Comparison of ENCODE assay signal across 8 cellular contexts in genomic region chr22:43346521-43346929, GRCh38. TPM values are rescaled to one million over a fixed set of nuclear protein-coding genes. Genes with fewer than 3 reads are reported as not detected.
DNase-seq lines count a peak whose midpoint lies in the region; ATAC-seq, FAIRE-seq and TF ChIP-seq lines count a peak whose summit lies in the region.

No MANE protein-coding gene starts in this region.

- peak; percentile 23 for FAIRE-seq in HTR-8/SVneo (lab: Jason Lieb, UNC)

- no peaks in the 10 kb centered on the region for H3K9me3 Mint-ChIP-seq in activated naive CD8-positive, alpha-beta T cell treated with anti-CD3 and anti-CD28 coated beads for 36 hours

- no peak overlapping the region for H3K27ac Mint-ChIP-seq in activated naive CD8-positive, alpha-beta T cell treated with anti-CD3 and anti-CD28 coated beads for 36 hours

- peaks cover 4% of the 10 kb centered on the region for H3K4me1 Mint-ChIP-seq in activated naive CD8-positive, alpha-beta T cell treated with anti-CD3 and anti-CD28 coated beads for 36 hours

- no peaks in the 10 kb centered on the region for H3K36me3 ChIP-seq in right atrium auricular region

- H3K27me3 Mint-ChIP-seq in activated naive CD8-positive, alpha-beta T cell treated with anti-CD3 and anti-CD28 coated beads for 36 hours = peaks cover 60% of the 10 kb centered on the region

- no peaks in the 10 kb centered on the region for H3K9me3 ChIP-seq in right atrium auricular region

- DNase-seq in COLO668 (lab: John Stamatoyannopoulos, UW; ENCODE audit: unreplicated experiment) = peak; percentile 66
- DNase-seq in HTR-8/SVneo (ENCODE audit: insufficient read length, low spot score) = peak; percentile 72
- peak; percentile 31 for DNase-seq in SKM-1 (lab: John Stamatoyannopoulos, UW; ENCODE audit: unreplicated experiment)
- peak; percentile 62 for DNase-seq in activated naive CD8-positive, alpha-beta T cell treated with anti-CD3 and anti-CD28 coated beads for 36 hours
- no peak for DNase-seq in right atrium auricular region (ENCODE audit: low spot score)
- DNase-seq in stimulated activated CD4-positive, alpha-beta T cell treated with anti-CD3 and anti-CD28 coated beads, Interleukin-12 subunit alpha, Interleukin-12 subunit beta, amount 100 ng/mL, for 4 hours = peak; percentile 66
- no peak for DNase-seq in inferior parietal cortex (ENCODE audit: extremely low spot score)

- H3K27ac ChIP-seq in right atrium auricular region = no peak overlapping the region

- no peak for ATAC-seq in GM21576 (IDR thresholded peaks at IDR 0.05; ENCODE audit: unreplicated experiment)

- H3K4me1 ChIP-seq in right atrium auricular region = peaks cover 0 to 15% of the 10 kb centered on the region in 2 donors

- H3K4me3 Mint-ChIP-seq in activated naive CD8-positive, alpha-beta T cell treated with anti-CD3 and anti-CD28 coated beads for 36 hours = no peak overlapping the region

- no peaks in the 10 kb centered on the region for H3K36me3 Mint-ChIP-seq in activated naive CD8-positive, alpha-beta T cell treated with anti-CD3 and anti-CD28 coated beads for 36 hours

- peaks cover 3 to 24% of the 10 kb centered on the region in 2 donors for H3K27me3 ChIP-seq in right atrium auricular region

- no peak overlapping the region for H3K4me3 ChIP-seq in right atrium auricular region

- peak; percentile 43 to 78 for TF ChIP-seq CTCF in right atrium auricular region (IDR thresholded peaks at IDR 0.05)

RNA-seq across cellular contexts. Expression of gene SCUBE1, which starts 3.4 kb away (rescaled TPM):
- total RNA-seq in activated naive CD8-positive, alpha-beta T cell treated with anti-CD3 and anti-CD28 coated beads for 36 hours = under 1 TPM; 0.08 to 0.23 TPM
- under 1 TPM; 0.04 to 0.16 TPM for total RNA-seq in right atrium auricular region

Comparison
In these comparisons a context has a peak if more than half of its experiments do, and no peak if none do; other contexts are left out.
1. DNase-seq: peak in COLO668 (single experiment), HTR-8/SVneo (single experiment), SKM-1 (single experiment), activated naive CD8-positive, alpha-beta T cell treated with anti-CD3 and anti-CD28 coated beads for 36 hours (single experiment) and stimulated activated CD4-positive, alpha-beta T cell treated with anti-CD3 and anti-CD28 coated beads, Interleukin-12 subunit alpha, Interleukin-12 subunit beta, amount 100 ng/mL, for 4 hours (single experiment); none in right atrium auricular region (single experiment) and inferior parietal cortex (single experiment).